29 cellular contexts compared by ENCODE assay signal in the genomic region with DNA sequence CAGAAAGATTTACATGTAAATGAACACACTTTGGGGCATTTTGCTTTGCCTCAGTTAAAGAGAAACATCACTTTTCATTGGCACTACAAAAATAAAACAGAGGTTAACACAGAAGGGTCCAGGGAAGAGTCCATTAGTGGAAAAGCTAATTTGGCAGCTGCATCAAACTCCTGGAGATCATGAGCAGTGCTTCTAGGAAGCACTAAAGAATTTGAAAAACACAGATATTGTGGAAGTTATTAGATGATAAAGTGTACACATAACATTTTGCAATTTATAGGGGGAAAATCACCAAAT.
"Had no signal": no experiment of that assay in that cellular context is flagged by ENCODE, and none has a peak within 500 bp of the region (broad histone marks: within the 10 kb centered on the region; RNA-seq: fewer than 3 reads in every experiment).

No MANE protein-coding gene starts in this region.

- H3K4me3 Mint-ChIP-seq: activated CD4-positive, alpha-beta memory T cell treated with anti-CD3 and anti-CD28 coated beads for 36 hours; activated CD4-positive, alpha-beta T cell treated with anti-CD3 and anti-CD28 coated beads for 36 hours; activated CD4-positive, alpha-beta T cell treated with anti-CD3 and anti-CD28 coated beads, Interleukin-2, amount 10 ng/mL, durations not matched to agents 24 days and 14 days; activated naive CD8-positive, alpha-beta T cell treated with anti-CD3 and anti-CD28 coated beads for 36 hours; activated naive CD8-positive, alpha-beta T cell treated with anti-CD3 and anti-CD28 coated beads, Interleukin-2, amount 50 U/mL, for 24 hours; activated T-cell treated with anti-CD3 and anti-CD28 coated beads, Interleukin-2, amount 50 U/mL, for 24 hours; activated T-cell treated with anti-CD3 and anti-CD28 coated beads, Interleukin-2, amount 50 U/mL, for 72 hours; central memory CD8-positive, alpha-beta T cell; dendritic cell treated with granulocyte-macrophage colony-stimulating factor and Interleukin-4, amounts not matched to agents 40 ng/mL and 50 ng/mL, for 4 days; endodermal cell; T-helper 17 cell had no signal

- H3K36me3 Mint-ChIP-seq: activated CD4-positive, alpha-beta memory T cell treated with anti-CD3 and anti-CD28 coated beads for 36 hours; activated naive CD8-positive, alpha-beta T cell treated with anti-CD3 and anti-CD28 coated beads for 36 hours had no signal

- H3K27ac Mint-ChIP-seq: activated CD4-positive, alpha-beta memory T cell treated with anti-CD3 and anti-CD28 coated beads for 36 hours; activated CD4-positive, alpha-beta T cell treated with anti-CD3 and anti-CD28 coated beads for 36 hours; activated CD4-positive, alpha-beta T cell treated with anti-CD3 and anti-CD28 coated beads, Interleukin-2, amount 10 ng/mL, durations not matched to agents 24 days and 14 days; activated naive CD8-positive, alpha-beta T cell treated with anti-CD3 and anti-CD28 coated beads for 36 hours; activated naive CD8-positive, alpha-beta T cell treated with anti-CD3 and anti-CD28 coated beads, Interleukin-2, amount 50 U/mL, for 24 hours; activated T-cell treated with anti-CD3 and anti-CD28 coated beads, Interleukin-2, amount 50 U/mL, for 24 hours; activated T-cell treated with anti-CD3 and anti-CD28 coated beads, Interleukin-2, amount 50 U/mL, for 72 hours; dendritic cell treated with granulocyte-macrophage colony-stimulating factor and Interleukin-4, amounts not matched to agents 40 ng/mL and 50 ng/mL, for 4 days; endodermal cell; T-helper 17 cell had no signal

- H3K27me3 Mint-ChIP-seq: activated CD4-positive, alpha-beta memory T cell treated with anti-CD3 and anti-CD28 coated beads for 36 hours; activated CD4-positive, alpha-beta T cell treated with anti-CD3 and anti-CD28 coated beads for 36 hours; activated CD4-positive, alpha-beta T cell treated with anti-CD3 and anti-CD28 coated beads, Interleukin-2, amount 10 ng/mL, durations not matched to agents 24 days and 14 days; activated naive CD8-positive, alpha-beta T cell treated with anti-CD3 and anti-CD28 coated beads for 36 hours; activated naive CD8-positive, alpha-beta T cell treated with anti-CD3 and anti-CD28 coated beads, Interleukin-2, amount 50 U/mL, for 24 hours; activated T-cell treated with anti-CD3 and anti-CD28 coated beads, Interleukin-2, amount 50 U/mL, for 24 hours; central memory CD8-positive, alpha-beta T cell; dendritic cell treated with granulocyte-macrophage colony-stimulating factor and Interleukin-4, amounts not matched to agents 40 ng/mL and 50 ng/mL, for 4 days had no signal

- H3K27ac ChIP-seq: adrenal gland, body of pancreas, coronary artery had no signal

- H3K27me3 ChIP-seq: adrenal gland, body of pancreas, dorsolateral prefrontal cortex had no signal

- DNase-seq: activated CD4-positive, alpha-beta memory T cell treated with anti-CD3 and anti-CD28 coated beads for 36 hours; activated CD4-positive, alpha-beta T cell treated with anti-CD3 and anti-CD28 coated beads for 36 hours; activated CD4-positive, alpha-beta T cell treated with anti-CD3 and anti-CD28 coated beads, Interleukin-2, amount 10 ng/mL, durations not matched to agents 24 days and 14 days; activated CD4-positive, CD25-positive, alpha-beta regulatory T cell; activated CD4-positive, CD25-positive, alpha-beta regulatory T cell treated with anti-CD3 and anti-CD28 coated beads, Interleukin-2, amount 50 U/mL, for 72 hours; activated CD8-positive, alpha-beta memory T cell treated with anti-CD3 and anti-CD28 coated beads, Interleukin-2, amount 50 U/mL, for 48 hours; activated gamma-delta T cell; activated naive CD4-positive, alpha-beta T cell; activated naive CD4-positive, alpha-beta T cell treated with anti-CD3 and anti-CD28 coated beads, Interleukin-2, amount 50 U/mL, for 16 hours; activated naive CD8-positive, alpha-beta T cell treated with anti-CD3 and anti-CD28 coated beads for 36 hours; activated naive CD8-positive, alpha-beta T cell treated with anti-CD3 and anti-CD28 coated beads, Interleukin-2, amount 50 U/mL, for 24 hours; activated T-cell treated with anti-CD3 and anti-CD28 coated beads for 4 hours; activated T-cell treated with anti-CD3 and anti-CD28 coated beads, Interleukin-2, amount 50 U/mL, for 24 hours; activated T-cell treated with anti-CD3 and anti-CD28 coated beads, Interleukin-2, amount 50 U/mL, for 72 hours; adrenal gland; amygdala; aorta; body of pancreas; dorsolateral prefrontal cortex; effector memory CD4-positive, alpha-beta T cell; endodermal cell; foreskin fibroblast; T-helper 1 cell; T-helper 17 cell had no signal

- H3K9me3 ChIP-seq: adrenal gland, body of pancreas had no signal

- H3K4me3 ChIP-seq: adrenal gland, body of pancreas, coronary artery, dorsolateral prefrontal cortex had no signal

- H3K4me1 ChIP-seq: adrenal gland, body of pancreas had no signal

- H3K4me1 Mint-ChIP-seq: activated CD4-positive, alpha-beta T cell treated with anti-CD3 and anti-CD28 coated beads for 36 hours; activated CD4-positive, alpha-beta T cell treated with anti-CD3 and anti-CD28 coated beads, Interleukin-2, amount 10 ng/mL, durations not matched to agents 24 days and 14 days; activated naive CD8-positive, alpha-beta T cell treated with anti-CD3 and anti-CD28 coated beads for 36 hours; activated naive CD8-positive, alpha-beta T cell treated with anti-CD3 and anti-CD28 coated beads, Interleukin-2, amount 50 U/mL, for 24 hours; central memory CD8-positive, alpha-beta T cell; endodermal cell had no signal

- ATAC-seq: activated CD4-positive, alpha-beta T cell treated with anti-CD3 and anti-CD28 coated beads for 36 hours; activated naive CD8-positive, alpha-beta T cell treated with anti-CD3 and anti-CD28 coated beads, Interleukin-2, amount 50 U/mL, for 24 hours; activated T-cell treated with anti-CD3 and anti-CD28 coated beads, Interleukin-2, amount 50 U/mL, for 72 hours; body of pancreas; esophagus mucosa; SK-N-SH treated with all-trans-retinoic acid at 6 μM for 48 hours; T-helper 17 cell had no signal

- H3K36me3 ChIP-seq: adrenal gland had no signal

- H3K9me3 Mint-ChIP-seq: activated CD4-positive, alpha-beta memory T cell treated with anti-CD3 and anti-CD28 coated beads for 36 hours; activated CD4-positive, alpha-beta T cell treated with anti-CD3 and anti-CD28 coated beads, Interleukin-2, amount 10 ng/mL, durations not matched to agents 24 days and 14 days; activated naive CD8-positive, alpha-beta T cell treated with anti-CD3 and anti-CD28 coated beads for 36 hours; activated T-cell treated with anti-CD3 and anti-CD28 coated beads, Interleukin-2, amount 50 U/mL, for 24 hours; activated T-cell treated with anti-CD3 and anti-CD28 coated beads, Interleukin-2, amount 50 U/mL, for 72 hours; dendritic cell treated with granulocyte-macrophage colony-stimulating factor and Interleukin-4, amounts not matched to agents 40 ng/mL and 50 ng/mL, for 4 days; endodermal cell had no signal
